In the genomic region with DNA sequence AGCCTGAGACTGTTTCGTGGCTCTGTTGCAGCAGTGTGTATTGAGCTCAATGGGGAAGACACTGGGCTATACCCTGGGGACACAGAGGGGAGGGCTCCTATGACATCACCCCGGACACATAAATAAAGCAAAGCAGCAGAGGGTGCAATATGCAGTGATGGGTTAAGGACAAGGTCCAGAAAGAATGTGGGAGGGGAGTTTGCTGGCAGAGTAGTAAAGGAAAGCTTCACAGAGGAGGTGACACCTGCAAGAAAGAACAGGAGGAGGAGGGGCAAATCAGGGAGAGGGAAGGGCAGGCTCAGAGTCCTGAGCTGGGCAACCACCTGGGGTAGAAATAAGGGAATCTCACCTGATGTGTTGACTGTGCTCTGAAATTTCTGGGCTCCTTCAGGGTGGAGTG, we compare ENCODE assay signal across 16 cellular contexts. TPM values are rescaled to one million over a fixed set of nuclear protein-coding genes. Genes with fewer than 3 reads are reported as not detected.
DNase-seq lines count a peak whose midpoint lies in the region; ATAC-seq, FAIRE-seq and TF ChIP-seq lines count a peak whose summit lies in the region.
"Had no signal": no experiment of that assay in that cellular context is flagged by ENCODE, and none has a peak within 500 bp of the region (broad histone marks: within the 10 kb centered on the region; RNA-seq: fewer than 3 reads in every experiment).

No MANE protein-coding gene starts in this region.

- intact Hi-C loops in MCF 10A (cut with micrococcal nuclease) (no loop called here), breast epithelium (cut with DNase I; ENCODE audit: low total_unique reads) (no loop called here), K562 (cut with micrococcal nuclease) (no loop called here), transverse colon (cut with DNase I; ENCODE audit: low total_unique reads) (no loop called here), testis (cut with DNase I; ENCODE audit: low total_unique reads) (no loop called here)

- ATAC-seq in HG03354 (IDR thresholded peaks at IDR 0.05; ENCODE audit: poor library complexity, severe bottlenecking, unreplicated experiment) (peak; percentile 78), K562 (peak; percentile 78)
- ATAC-seq: right lobe of liver had no signal

- H2AFZ ChIP-seq in K562 (ENCODE audit: low read depth, low read length): no peak overlapping the region
- H2AFZ ChIP-seq: GM23248 had no signal

- POLR2A ChIA-PET in MCF 10A (lab: Yijun Ruan, JAX) (interaction anchor here (0.6 to 3.4 kb wide), 2 partner anchors 19 to 113 kb away, joined by 3 to 17 read pairs; no protein-coding TSS in a partner anchor), K562 (lab: Yijun Ruan, JAX) (interaction anchor here (1.8 kb wide), 1 partner anchor 19 kb away, joined by 7 read pairs; no protein-coding TSS in a partner anchor)

- no peak for TF ChIP-seq EP300 in K562 (IDR thresholded peaks at IDR 0.05; ENCODE audit: low read length)
- TF ChIP-seq EP300 in transverse colon (IDR thresholded peaks at IDR 0.05; ENCODE audit: low read depth): no peak

- H3K9me1 ChIP-seq in K562 (ENCODE audit: control insufficient read depth, insufficient read depth, low read length): no peaks in the 10 kb centered on the region

- WGBS in K562 (ENCODE audit: insufficient coverage, low coverage, missing lambda C conversion rate): 5% methylated on average over 2 of the region's 2 CpGs
- 43 to 46% methylated on average over 1 to 2 of the region's 2 CpGs for WGBS in transverse colon (ENCODE audit: low coverage in 1 of 2), 2 donors
- 83 to 86% methylated on average over 1 to 2 of the region's 2 CpGs for WGBS in testis, 2 donors

- H4K20me1 ChIP-seq in K562 (replicated peaks; ENCODE audit: control insufficient read depth, insufficient read depth, low read length): no peaks in the 10 kb centered on the region

- no TSS peak for BruUV-seq in MCF 10A (replicated peaks; lab: Mats Ljungman, UMichigan)
- no TSS peak for BruUV-seq in K562 (replicated peaks; lab: Mats Ljungman, UMichigan)

- FAIRE-seq in K562 (lab: Jason Lieb, UNC): no peak
- FAIRE-seq: A204.1, bronchial epithelial cell had no signal

- no peaks in the 10 kb centered on the region for H3K27me3 Mint-ChIP-seq in MCF 10A (ENCODE audit: insufficient read depth, unreplicated experiment)
- no peaks in the 10 kb centered on the region for H3K27me3 Mint-ChIP-seq in T-helper 2 cell treated with Interferon-gamma antibody and Interleukin-4, amounts not matched to agents 5 μg/mL and 100 μg/mL, for 36 hours (ENCODE audit: low read depth)

- 0 out of 4 replicates have a peak, but pooled peaks of 1 of the 2 experiments have one; percentile 6 for TF ChIP-seq RAD21 in K562 (CRISPR knock-in tag; conservative IDR thresholded peaks at IDR 0.05 in 1 of 2, IDR thresholded peaks at IDR 0.05 in 1 of 2)

- H3K79me2 ChIP-seq in K562 (ENCODE audit: control insufficient read depth, insufficient read depth, low read length): no peaks in the 10 kb centered on the region

- H3K9ac ChIP-seq in K562 (ENCODE audit: insufficient read depth in 1 of 2, low read depth in 2 of 2, low read length in 2 of 2): no peak overlapping the region
- H3K9ac ChIP-seq: GM23248 had no signal

- H3K27ac Mint-ChIP-seq in MCF 10A (ENCODE audit: low read depth, unreplicated experiment): no peak overlapping the region
- H3K27ac Mint-ChIP-seq in T-helper 2 cell treated with Interferon-gamma antibody and Interleukin-4, amounts not matched to agents 5 μg/mL and 100 μg/mL, for 36 hours: no peak overlapping the region

- H3K27me3 ChIP-seq in breast epithelium (no peaks in the 10 kb centered on the region), K562 (ENCODE audit: control insufficient read depth in 2 of 2, insufficient read depth in 2 of 2, low read length in 2 of 2) (no peaks in the 10 kb centered on the region), transverse colon (no peaks in the 10 kb centered on the region), testis (no peaks in the 10 kb centered on the region)
- H3K27me3 ChIP-seq: right lobe of liver, SJSA1, tibial nerve had no signal

- in situ Hi-C loops in K562 (cut with MboI) (no loop called here), transverse colon (cut with MboI; ENCODE audit: low pct_ligation_motif_present in 1 of 4, low pct_unique_long_range_greater_than_20kb in 1 of 4, low sequenced_read_pairs in 3 of 4) (no loop called here)

- H3K36me3 ChIP-seq in breast epithelium: no peaks in the 10 kb centered on the region
- no peaks in the 10 kb centered on the region for H3K36me3 ChIP-seq in K562 (ENCODE audit: control insufficient read depth, insufficient read depth, low read length)
- H3K36me3 ChIP-seq in transverse colon: no peaks in the 10 kb centered on the region
- no peaks in the 10 kb centered on the region for H3K36me3 ChIP-seq in testis (ENCODE audit: low read depth, missing control alignments)
- H3K36me3 ChIP-seq: right lobe of liver, SJSA1, tibial nerve had no signal

- H3K27ac ChIP-seq in breast epithelium (no peak overlapping the region), K562 (ENCODE audit: extremely low read depth, low read depth, low read length) (no peak overlapping the region), transverse colon (peak overlapping the region in 3 of 4 donors; percentile 8 to 39 (median 17)), testis (no peak overlapping the region)
- H3K27ac ChIP-seq: GM23248, right lobe of liver, SJSA1, tibial nerve had no signal

- H3K9me3 ChIP-seq in breast epithelium: no peaks in the 10 kb centered on the region
- H3K9me3 ChIP-seq in K562 (replicated peaks; ENCODE audit: control insufficient read depth, insufficient read depth, low read depth, low read length): no peaks in the 10 kb centered on the region
- H3K9me3 ChIP-seq in transverse colon: no peaks in the 10 kb centered on the region
- H3K9me3 ChIP-seq in testis: no peaks in the 10 kb centered on the region
- H3K9me3 ChIP-seq: right lobe of liver, SJSA1, tibial nerve had no signal

- TF ChIP-seq POLR2A in breast epithelium (IDR thresholded peaks at IDR 0.05): no peak
- no peak for TF ChIP-seq POLR2A in K562 (conservative IDR thresholded peaks at IDR 0.05)
- peak; percentile 35 for TF ChIP-seq POLR2A in transverse colon (IDR thresholded peaks at IDR 0.05)
- no peak for TF ChIP-seq POLR2A in testis (IDR thresholded peaks at IDR 0.05)

- no peaks in the 10 kb centered on the region for H3K4me1 ChIP-seq in breast epithelium
- peaks cover 0 to 7% of the 10 kb centered on the region in 2 experiments; a peak in 2 of 5 replicates for H3K4me1 ChIP-seq in K562 (replicated peaks in 1 of 2; ENCODE audit: control insufficient read depth in 2 of 2, insufficient read depth in 2 of 2, low read length in 2 of 2)
- peaks cover 5 to 30% (median 11%) of the 10 kb centered on the region in 4 donors for H3K4me1 ChIP-seq in transverse colon
- H3K4me1 ChIP-seq in testis: peaks cover 8% of the 10 kb centered on the region

- no peak overlapping the region for H3K4me3 ChIP-seq in breast epithelium
- no peak overlapping the region for H3K4me3 ChIP-seq in K562
- no peak overlapping the region for H3K4me3 ChIP-seq in transverse colon
- no peak overlapping the region for H3K4me3 ChIP-seq in testis
- H3K4me3 ChIP-seq: GM23248, right lobe of liver, SJSA1, tibial nerve had no signal

- DNase-seq in MCF 10A (ENCODE audit: unreplicated experiment): peak; percentile 19
- DNase-seq in breast epithelium (ENCODE audit: low spot score in 2 of 2): no peak
- peak in 1 of 4 experiments; percentile 19 for DNase-seq in K562 (ENCODE audit: extremely low read depth in 1 of 4, low spot score in 3 of 4)
- peak; percentile 56 for DNase-seq in transverse colon
- no peak for DNase-seq in T-helper 2 cell treated with Interferon-gamma antibody and Interleukin-4, amounts not matched to agents 5 μg/mL and 100 μg/mL, for 36 hours (ENCODE audit: low spot score)
- no peak for DNase-seq in testis
- DNase-seq in HUDEP-2 (lab: John Stamatoyannopoulos, UW; ENCODE audit: unreplicated experiment in 76 of 76): no peak
- DNase-seq: DMS 273 treated with DMSO at 0.1 percent for 48 hours, GM23248, NCI-H524 had no signal

- no peak overlapping the region for H3K4me2 ChIP-seq in K562 (ENCODE audit: insufficient read depth, low read length)

- TF ChIP-seq CTCF in MCF 10A (IDR thresholded peaks at IDR 0.05; ENCODE audit: unreplicated experiment) (no peak), breast epithelium (IDR thresholded peaks at IDR 0.05) (no peak), K562 (IDR thresholded peaks at IDR 0.05 in 2 of 3, conservative IDR thresholded peaks at IDR 0.05 in 1 of 3; ENCODE audit: insufficient read depth in 2 of 3, low read depth in 1 of 3, low read length in 3 of 3) (0 out of 6 replicates have a peak, but pooled peaks of 1 of the 3 experiments have one; percentile 9), transverse colon (IDR thresholded peaks at IDR 0.05) (no peak), testis (IDR thresholded peaks at IDR 0.05) (no peak)

- H3K4me1 Mint-ChIP-seq in MCF 10A (ENCODE audit: insufficient read depth, unreplicated experiment): peaks cover 37% of the 10 kb centered on the region
- H3K4me1 Mint-ChIP-seq in T-helper 2 cell treated with Interferon-gamma antibody and Interleukin-4, amounts not matched to agents 5 μg/mL and 100 μg/mL, for 36 hours (ENCODE audit: low read depth): no peaks in the 10 kb centered on the region

- no peak overlapping the region for H3K4me3 Mint-ChIP-seq in MCF 10A (ENCODE audit: unreplicated experiment)
- H3K4me3 Mint-ChIP-seq in T-helper 2 cell treated with Interferon-gamma antibody and Interleukin-4, amounts not matched to agents 5 μg/mL and 100 μg/mL, for 36 hours: no peak overlapping the region

- CTCF ChIA-PET in MCF 10A (lab: Yijun Ruan, JAX) (interaction anchor here (0.5 to 1.6 kb wide), 6 partner anchors 32 to 140 kb away, joined by 3 to 6 read pairs (median 4); a partner anchor contains a TSS), K562 (lab: Yijun Ruan, JAX; ENCODE audit: low intra/inter-chr PET ratio) (no interaction called here)

- H3K9me3 Mint-ChIP-seq in MCF 10A (ENCODE audit: unreplicated experiment): no peaks in the 10 kb centered on the region
- no peaks in the 10 kb centered on the region for H3K9me3 Mint-ChIP-seq in T-helper 2 cell treated with Interferon-gamma antibody and Interleukin-4, amounts not matched to agents 5 μg/mL and 100 μg/mL, for 36 hours

- H3K36me3 Mint-ChIP-seq in MCF 10A (ENCODE audit: insufficient read depth, unreplicated experiment): no peaks in the 10 kb centered on the region
- no peaks in the 10 kb centered on the region for H3K36me3 Mint-ChIP-seq in T-helper 2 cell treated with Interferon-gamma antibody and Interleukin-4, amounts not matched to agents 5 μg/mL and 100 μg/mL, for 36 hours (ENCODE audit: low read depth)

RNA-seq across cellular contexts. Expression of a gene that starts 35.3 kb away (rescaled TPM):
- 75.1 and 82.4 TPM in 2 replicates for total RNA-seq in MCF 10A (2022)
- 10 to 100 TPM; 16.2 to 20.8 (median 19.7) TPM for total RNA-seq in breast epithelium
- total RNA-seq in K562 (2011; cell fraction: chromatin; rRNA removed; ENCODE audit: low replicate concordance): 12.4 and 12.8 TPM in 2 replicates
- total RNA-seq in K562 (2011; cell fraction: nucleolus; rRNA removed): 12.2 and 14.0 TPM in 2 replicates
- 21.9 and 23.2 TPM in 2 replicates for total RNA-seq in K562 (2011; cell fraction: nucleoplasm; rRNA removed)
- total RNA-seq in K562 (2014; rRNA removed): 46.4 and 90.0 TPM in 2 replicates
- total RNA-seq in K562 (2014; rRNA removed; fragmentation: Illumina TruSeq; extraction: Trizol): 40.7 and 45.5 TPM in 2 replicates
- 41.8 and 43.1 TPM in 2 replicates for total RNA-seq in K562 (2015; rRNA removed; fragmentation: Illumina TruSeq; extraction: Trizol)
- 40.0 and 42.1 TPM in 2 replicates for total RNA-seq in K562 (2021)
- 29.6 and 44.3 TPM in 2 replicates for polyA plus RNA-seq in K562 (2011; rRNA removed)
- polyA plus RNA-seq in K562 (2011; cell fraction: cytosol; rRNA removed): 22.1 and 37.0 TPM in 2 replicates
- polyA plus RNA-seq in K562 (2011; cell fraction: nucleus; rRNA removed): 10.8 and 15.7 TPM in 2 replicates
- polyA plus RNA-seq in K562 (2012): 33.3 and 57.5 TPM in 2 replicates
- polyA plus RNA-seq in K562 (2014; fragmentation: Illumina TruSeq; extraction: Trizol): 39.2 and 42.2 TPM in 2 replicates
- 10 to 100 TPM; 19.9 to 30.7 TPM for polyA plus RNA-seq in K562 (2014; fragmentation: Nextera tagmentation; extraction: Ambion mirVana)
- polyA plus RNA-seq in K562 (2014; rRNA removed): 46.9 and 55.4 TPM in 2 replicates
- 15.6 and 16.0 TPM in 2 replicates for polyA minus RNA-seq in K562 (2011; rRNA and poly(A)+ RNA removed)
- 12.5 and 12.6 TPM in 2 replicates for polyA minus RNA-seq in K562 (2011; cell fraction: cytosol; rRNA and poly(A)+ RNA removed)
- 5.3 and 10.7 TPM in 2 replicates for polyA minus RNA-seq in K562 (2011; cell fraction: nucleus; rRNA and poly(A)+ RNA removed)
- 10 to 100 TPM in 2 of 4 donors, 1 to 10 TPM in 1, not detected in 1; 3.2 to 18.7 (median 12.9) TPM for total RNA-seq in transverse colon
- 10 to 100 TPM; 36.0 to 42.6 TPM for total RNA-seq in testis
- polyA plus RNA-seq in testis (ENCODE audit: insufficient read depth, low read depth, low replicate concordance): 37.1 TPM

Comparison
In these comparisons a context has a peak if more than half of its experiments do, and no peak if none do; other contexts are left out.
1. DNase-seq: peak in MCF 10A (single experiment) and transverse colon (single experiment); none in breast epithelium (0 of 2), T-helper 2 cell treated with Interferon-gamma antibody and Interleukin-4, amounts not matched to agents 5 μg/mL and 100 μg/mL, for 36 hours (single experiment), testis (single experiment) and HUDEP-2 (0 of 76).
2. H3K27ac ChIP-seq: peak in transverse colon (3 of 4); none in breast epithelium (0 of 2), K562 (single experiment) and testis (0 of 2).